18 cellular contexts compared by ENCODE assay signal in the genomic region with DNA sequence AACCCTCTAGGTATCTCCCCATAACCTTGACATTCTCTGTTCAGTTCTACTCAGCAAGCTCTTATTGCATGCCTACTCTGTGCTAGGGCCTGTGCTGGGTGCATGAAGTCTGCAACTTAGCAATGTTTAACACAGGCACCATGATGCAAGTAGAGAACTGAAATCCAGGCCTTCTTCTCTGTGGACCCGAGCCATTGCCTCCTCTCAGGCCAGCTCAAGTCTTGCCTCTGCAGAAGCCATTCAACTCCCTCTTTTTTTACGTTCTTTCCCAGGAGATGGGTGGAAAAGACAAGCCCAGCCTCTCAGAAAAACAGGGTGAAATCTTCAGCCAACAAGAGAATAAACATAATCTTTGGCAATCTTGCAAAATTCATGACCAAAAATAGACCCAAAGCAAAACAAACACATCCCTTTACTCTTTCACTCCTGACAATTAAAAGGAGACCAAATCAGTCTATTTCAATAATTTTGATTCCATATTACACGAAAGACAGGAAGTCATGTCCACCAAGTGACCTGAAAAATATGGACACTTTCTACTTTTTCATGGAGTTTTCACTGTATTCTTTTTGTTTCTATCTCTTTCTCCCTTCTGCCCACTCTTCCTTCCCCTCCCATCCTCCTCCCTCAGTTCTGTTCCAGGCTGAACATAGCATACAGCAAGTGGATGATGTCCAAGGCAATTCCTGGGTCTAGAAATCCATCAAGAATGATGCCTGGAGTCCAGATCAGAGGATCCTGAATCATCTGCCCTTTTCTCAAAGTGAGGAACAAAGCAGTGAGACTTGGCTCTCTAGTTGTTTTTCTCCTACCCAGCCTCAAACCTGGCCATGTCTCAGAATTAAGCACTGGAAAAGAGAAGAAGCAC. TPM values are rescaled to one million over a fixed set of nuclear protein-coding genes. Genes with fewer than 3 reads are reported as not detected.
A peak's percentile ranks its signal among the peaks of the same experiment; 100 is the strongest.
DNase-seq lines count a peak whose midpoint lies in the region; ATAC-seq and TF ChIP-seq lines count a peak whose summit lies in the region.
"Had no signal": no experiment of that assay in that cellular context is flagged by ENCODE, and none has a peak within 500 bp of the region (broad histone marks: within the 10 kb centered on the region; RNA-seq: fewer than 3 reads in every experiment).

No MANE protein-coding gene starts in this region.

- no peaks in the 10 kb centered on the region for H3K27me3 ChIP-seq in uterus

- H3K4me1 ChIP-seq in uterus, result peaks cover 0 to 4% of the 10 kb centered on the region in 2 donors

- H3K4me1 Mint-ChIP-seq in chondrocyte (ENCODE audit: low read depth), result peaks cover 32% of the 10 kb centered on the region
- H3K4me1 Mint-ChIP-seq: B cell had no signal

- DNase-seq in chondrocyte (ENCODE audit: low spot score) (no peak), fibroblast of the aortic adventitia (ENCODE audit: low read depth) (peak; percentile 18), sciatic nerve (ENCODE audit: low spot score) (no peak), uterus (peak; percentile 15 to 34), SHP77 treated with DMSO at 0.1 percent for 48 hours (lab: John Stamatoyannopoulos, UW) (no peak)
- no peak for DNase-seq in activated effector memory CD4-positive, alpha-beta T cell treated with anti-CD3 and anti-CD28 coated beads, Interleukin-2, amount 50 U/mL, for 16 hours
- DNase-seq: Calu3; CD4-positive, alpha-beta T cell; DND-41; MV-4-11; NCI-H1436; NCI-H2107; NCI-H345; NCI-H526 treated with DMSO at 0.1 percent for 48 hours; NK-92 treated with Interleukin-12 subunit alpha and Interleukin-12 subunit beta, amount 100 ng/mL, for 24 hours; PC-3 had no signal

- H3K36me3 ChIP-seq in uterus, result no peaks in the 10 kb centered on the region

- ATAC-seq in sciatic nerve, result peak; percentile 78
- no peak for ATAC-seq in GM18861 (IDR thresholded peaks at IDR 0.05; ENCODE audit: unreplicated experiment)
- ATAC-seq: PC-3 had no signal

- TF ChIP-seq CTCF in chondrocyte (IDR thresholded peaks at IDR 0.05) (no peak), fibroblast of the aortic adventitia (IDR thresholded peaks at IDR 0.05; ENCODE audit: insufficient read depth, low read length) (no peak), uterus (IDR thresholded peaks at IDR 0.05) (no peak)

- peak overlapping the region; percentile 90 for H3K27ac Mint-ChIP-seq in chondrocyte (ENCODE audit: unreplicated experiment)
- H3K27ac Mint-ChIP-seq: B cell; CD4-positive, alpha-beta T cell had no signal

- H3K4me3 ChIP-seq in fibroblast of the aortic adventitia (ENCODE audit: low read depth, low read length) (no peak overlapping the region), uterus (no peak overlapping the region)

- peak overlapping the region; percentile 60 to 80 for H3K27ac ChIP-seq in uterus

- intact Hi-C loops in sciatic nerve (cut with DNase I), result no loop called here
- intact Hi-C loops in uterus (cut with DNase I; ENCODE audit: low total_unique reads), result no loop called here

- H3K4me3 Mint-ChIP-seq in chondrocyte (ENCODE audit: unreplicated experiment), result no peak overlapping the region
- H3K4me3 Mint-ChIP-seq: B cell; CD4-positive, alpha-beta T cell had no signal

- H3K9me3 Mint-ChIP-seq in chondrocyte (ENCODE audit: low read depth), result no peaks in the 10 kb centered on the region
- H3K9me3 Mint-ChIP-seq: CD4-positive, alpha-beta T cell had no signal

- H3K36me3 Mint-ChIP-seq in chondrocyte (ENCODE audit: low read depth), result no peaks in the 10 kb centered on the region

- H3K9me3 ChIP-seq in uterus, result no peaks in the 10 kb centered on the region

- TF ChIP-seq POLR2A in uterus (IDR thresholded peaks at IDR 0.05), result no peak

- no peaks in the 10 kb centered on the region for H3K27me3 Mint-ChIP-seq in chondrocyte (ENCODE audit: low read depth)

RNA-seq across cellular contexts. Expression of gene MOCS1, which starts 45.4 kb away (rescaled TPM):
- total RNA-seq in chondrocyte, result 13.3 to 36.6 TPM (median 35.2 TPM) in 3 replicates
- 3.9 and 8.4 TPM in 2 replicates for total RNA-seq in fibroblast of the aortic adventitia (ENCODE audit: low replicate concordance)
- 37.3 TPM for total RNA-seq in sciatic nerve
- 10 to 100 TPM; 10.2 to 58.9 (median 20.3) TPM for total RNA-seq in uterus

Comparison
In these comparisons a context has a peak if more than half of its experiments do, and no peak if none do; other contexts are left out.
1. DNase-seq: peak in fibroblast of the aortic adventitia (single experiment) and uterus (2 of 2); none in chondrocyte (single experiment), sciatic nerve (single experiment), SHP77 treated with DMSO at 0.1 percent for 48 hours (single experiment) and activated effector memory CD4-positive, alpha-beta T cell treated with anti-CD3 and anti-CD28 coated beads, Interleukin-2, amount 50 U/mL, for 16 hours (single experiment).